ENCODE assay signal across 2 cellular contexts in the genomic region with DNA sequence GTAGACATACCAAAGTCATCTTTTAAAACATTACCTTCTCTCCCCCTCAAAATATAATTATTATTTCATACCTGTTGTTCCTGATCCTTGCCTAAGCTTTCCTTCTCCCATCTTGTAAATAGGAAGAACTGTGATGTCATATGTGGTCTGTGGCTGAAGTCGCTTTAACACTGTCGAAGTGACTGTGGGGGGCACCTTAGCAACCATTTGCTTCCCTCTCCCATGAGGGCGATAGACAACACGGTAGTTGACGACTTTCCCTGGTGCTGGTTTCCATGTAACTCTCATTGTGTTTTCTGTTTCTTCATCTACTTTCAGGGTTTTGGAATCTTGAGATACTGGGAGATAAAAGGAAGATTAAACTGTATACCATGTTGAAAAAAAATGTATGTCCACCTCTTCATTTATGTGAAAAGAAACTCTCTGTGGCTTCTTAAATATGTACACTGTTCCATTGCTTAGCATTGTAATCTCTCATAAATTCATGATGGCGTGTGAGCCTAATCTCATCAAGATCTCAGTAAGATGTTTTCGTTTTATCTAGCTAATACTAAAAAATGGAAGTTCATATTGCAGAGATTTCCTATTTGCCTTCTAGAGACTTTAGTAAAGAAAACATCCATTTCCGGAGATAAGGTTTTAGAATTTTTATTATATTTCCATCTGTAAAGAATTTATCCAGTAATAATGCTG.
TF ChIP-seq lines count a peak whose summit lies in the region.

No MANE protein-coding gene starts in this region.

TF ChIP-seq in IMR-90, 13 proteins besides CTCF, POLR2A, EP300 and RAD21:
- TF ChIP-seq, protein P1, sequence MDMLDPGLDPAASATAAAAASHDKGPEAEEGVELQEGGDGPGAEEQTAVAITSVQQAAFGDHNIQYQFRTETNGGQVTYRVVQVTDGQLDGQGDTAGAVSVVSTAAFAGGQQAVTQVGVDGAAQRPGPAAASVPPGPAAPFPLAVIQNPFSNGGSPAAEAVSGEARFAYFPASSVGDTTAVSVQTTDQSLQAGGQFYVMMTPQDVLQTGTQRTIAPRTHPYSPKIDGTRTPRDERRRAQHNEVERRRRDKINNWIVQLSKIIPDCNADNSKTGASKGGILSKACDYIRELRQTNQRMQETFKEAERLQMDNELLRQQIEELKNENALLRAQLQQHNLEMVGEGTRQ (IDR thresholded peaks at IDR 0.05; ENCODE audit: low read depth, low read length), result no peak
- TF ChIP-seq RFX5 (IDR thresholded peaks at IDR 0.05; ENCODE audit: low read depth, low read length) (no peak), CEBPB (IDR thresholded peaks at IDR 0.05; ENCODE audit: low read depth, low read length) (no peak), BHLHE40 (IDR thresholded peaks at IDR 0.05; ENCODE audit: low read depth, low read length) (no peak), MAFK (IDR thresholded peaks at IDR 0.05; ENCODE audit: low read depth, low read length) (no peak), SMC3 (IDR thresholded peaks at IDR 0.05; ENCODE audit: low read depth, low read length) (no peak), FOS (IDR thresholded peaks at IDR 0.05; ENCODE audit: low read depth, low read length) (no peak), RCOR1 (IDR thresholded peaks at IDR 0.05; ENCODE audit: insufficient replicate concordance, low read length) (no peak), MAZ (IDR thresholded peaks at IDR 0.05; ENCODE audit: borderline replicate concordance, low read depth, low read length) (no peak), MXI1 (IDR thresholded peaks at IDR 0.05; ENCODE audit: borderline replicate concordance, low read depth, low read length) (no peak), CHD1 (IDR thresholded peaks at IDR 0.05; ENCODE audit: low read depth, low read length) (no peak), NFE2L2 (IDR thresholded peaks at IDR 0.05; ENCODE audit: low read depth, low read length) (no peak)
- TF ChIP-seq, protein P2, sequence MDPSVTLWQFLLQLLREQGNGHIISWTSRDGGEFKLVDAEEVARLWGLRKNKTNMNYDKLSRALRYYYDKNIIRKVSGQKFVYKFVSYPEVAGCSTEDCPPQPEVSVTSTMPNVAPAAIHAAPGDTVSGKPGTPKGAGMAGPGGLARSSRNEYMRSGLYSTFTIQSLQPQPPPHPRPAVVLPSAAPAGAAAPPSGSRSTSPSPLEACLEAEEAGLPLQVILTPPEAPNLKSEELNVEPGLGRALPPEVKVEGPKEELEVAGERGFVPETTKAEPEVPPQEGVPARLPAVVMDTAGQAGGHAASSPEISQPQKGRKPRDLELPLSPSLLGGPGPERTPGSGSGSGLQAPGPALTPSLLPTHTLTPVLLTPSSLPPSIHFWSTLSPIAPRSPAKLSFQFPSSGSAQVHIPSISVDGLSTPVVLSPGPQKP (IDR thresholded peaks at IDR 0.05; ENCODE audit: borderline replicate concordance, low read depth, low read length), result no peak

TF ChIP-seq in H1, 55 proteins besides CTCF, POLR2A, EP300 and RAD21:
- TF ChIP-seq CREB1 (IDR thresholded peaks at IDR 0.05) (no peak), ASH2L (IDR thresholded peaks at IDR 0.05; ENCODE audit: low read length) (no peak), BCL11A (IDR thresholded peaks at IDR 0.05; ENCODE audit: low read depth in 2 of 2, low read length in 2 of 2) (no peak), NANOG (IDR thresholded peaks at IDR 0.05; ENCODE audit: insufficient read depth, low read depth, low read length, poor library complexity, severe bottlenecking) (no peak), TEAD4 (IDR thresholded peaks at IDR 0.05; ENCODE audit: low read depth, low read length) (no peak), SP4 (IDR thresholded peaks at IDR 0.05; ENCODE audit: low read length) (no peak)
